Comparison of ENCODE assay signal across 8 cellular contexts in genomic region chr9:67711931-67712330, GRCh38.
DNase-seq lines count a peak whose midpoint lies in the region; ATAC-seq and TF ChIP-seq lines count a peak whose summit lies in the region.
"Not testable (repeated sequence)": the region's sequence is repeated elsewhere in the genome, so short reads cannot be mapped to it uniquely, and the experiment has no call there.

No MANE protein-coding gene starts in this region.

- peak overlapping the region in 1 of 2 donors; percentile 71 for H3K4me3 Mint-ChIP-seq in CD14-positive monocyte
- not testable (repeated sequence) for H3K4me3 Mint-ChIP-seq in activated naive CD4-positive, alpha-beta T cell treated with anti-CD3 and anti-CD28 coated beads for 36 hours

- not testable (repeated sequence) for H3K79me2 ChIP-seq in OCI-LY7 (ENCODE audit: insufficient read depth, low read depth, low read length)

- H3K4me1 ChIP-seq in OCI-LY7 (ENCODE audit: insufficient read depth, low read length, poor library complexity, severe bottlenecking); colonic mucosa; right atrium auricular region; mucosa of descending colon (ENCODE audit: low read depth); testis: not testable (repeated sequence)

- not testable (repeated sequence) for H3K27me3 ChIP-seq in colonic mucosa, right atrium auricular region, testis

- H3K4me1 Mint-ChIP-seq in CD14-positive monocyte; activated naive CD4-positive, alpha-beta T cell treated with anti-CD3 and anti-CD28 coated beads for 36 hours (ENCODE audit: low read depth): not testable (repeated sequence)

- H3K9me3 Mint-ChIP-seq in CD14-positive monocyte; activated naive CD4-positive, alpha-beta T cell treated with anti-CD3 and anti-CD28 coated beads for 36 hours: not testable (repeated sequence)

- H3K36me3 ChIP-seq in OCI-LY7 (ENCODE audit: insufficient read depth, low read length); colonic mucosa; right atrium auricular region; mucosa of descending colon (ENCODE audit: low read depth); testis (ENCODE audit: low read depth, missing control alignments): not testable (repeated sequence)

- not testable (repeated sequence) for H3K4me2 ChIP-seq in OCI-LY7 (ENCODE audit: low read length)

- intact Hi-C loops in CD14-positive monocyte (cut with micrococcal nuclease); OCI-LY7 (cut with micrococcal nuclease; ENCODE audit: unreplicated experiment); activated naive CD4-positive, alpha-beta T cell treated with anti-CD3 and anti-CD28 coated beads for 36 hours (cut with micrococcal nuclease); colonic mucosa (cut with DNase I); mucosa of descending colon (cut with DNase I, micrococcal nuclease); testis (cut with DNase I; ENCODE audit: low total_unique reads): not testable (repeated sequence)

- H3K9me3 ChIP-seq in OCI-LY7 (ENCODE audit: low read length); colonic mucosa; right atrium auricular region; mucosa of descending colon; testis: not testable (repeated sequence)

- not testable (repeated sequence) for H3K4me3 ChIP-seq in OCI-LY7 (ENCODE audit: low read depth, low read length, poor library complexity, severe bottlenecking); colonic mucosa; right atrium auricular region; mucosa of descending colon; testis

- not testable (repeated sequence) for H3K9me2 ChIP-seq in OCI-LY7 (ENCODE audit: insufficient read depth, low read length)

- H3K27me3 Mint-ChIP-seq in CD14-positive monocyte (ENCODE audit: low read depth in 3 of 3); activated naive CD4-positive, alpha-beta T cell treated with anti-CD3 and anti-CD28 coated beads for 36 hours (ENCODE audit: low read depth): not testable (repeated sequence)

- TF ChIP-seq POLR2A in testis (IDR thresholded peaks at IDR 0.05): not testable (repeated sequence)

- not testable (repeated sequence) for H4K20me1 ChIP-seq in OCI-LY7 (ENCODE audit: insufficient read depth, low read length)

- not testable (repeated sequence) for H3K27ac ChIP-seq in OCI-LY7 (ENCODE audit: low read depth, low read length, poor library complexity, severe bottlenecking); colonic mucosa; right atrium auricular region; testis

- ATAC-seq in mucosa of descending colon: not testable (repeated sequence)

- CTCF ChIA-PET in OCI-LY7 (lab: Charles Lee; ENCODE audit: unreplicated experiment); activated naive CD4-positive, alpha-beta T cell treated with anti-CD3 and anti-CD28 coated beads for 36 hours (lab: Charles Lee): not testable (repeated sequence)

- not testable (repeated sequence) for H3K36me3 Mint-ChIP-seq in CD14-positive monocyte; activated naive CD4-positive, alpha-beta T cell treated with anti-CD3 and anti-CD28 coated beads for 36 hours (ENCODE audit: low read depth)

- H2AFZ ChIP-seq in OCI-LY7 (ENCODE audit: low read length): not testable (repeated sequence)

- H3K27ac Mint-ChIP-seq in CD14-positive monocyte; activated naive CD4-positive, alpha-beta T cell treated with anti-CD3 and anti-CD28 coated beads for 36 hours: not testable (repeated sequence)

- 29 to 48% methylated on average over 5 to 7 of the region's 10 CpGs for WGBS in testis, 2 donors

- POLR2A ChIA-PET in OCI-LY7 (lab: Charles Lee): not testable (repeated sequence)

- DNase-seq in CD14-positive monocyte (ENCODE audit: low spot score) (peak; percentile 23), OCI-LY7 (ENCODE audit: low spot score) (peak; percentile 0), colonic mucosa (peak; percentile 32), right atrium auricular region (ENCODE audit: low spot score) (peak; percentile 53), mucosa of descending colon (peak in 2 of 3 donors; percentile 24 to 33), putamen (ENCODE audit: low spot score) (peak; percentile 3), testis (peak; percentile 13)
- DNase-seq in activated naive CD4-positive, alpha-beta T cell treated with anti-CD3 and anti-CD28 coated beads for 36 hours: peak; percentile 2

- TSS peak; percentile 70 for BruUV-seq in OCI-LY7 (replicated peaks; lab: Mats Ljungman, UMichigan)

- TF ChIP-seq CTCF in CD14-positive monocyte (IDR thresholded peaks at IDR 0.05); OCI-LY7 (conservative IDR thresholded peaks at IDR 0.05; ENCODE audit: low read length); colonic mucosa (IDR thresholded peaks at IDR 0.05); right atrium auricular region (IDR thresholded peaks at IDR 0.05); mucosa of descending colon (IDR thresholded peaks at IDR 0.05); testis (IDR thresholded peaks at IDR 0.05): not testable (repeated sequence)

- not testable (repeated sequence) for H3K9ac ChIP-seq in colonic mucosa (ENCODE audit: low read depth in 2 of 2, low read length in 2 of 2)

Comparison
In these comparisons a context has a peak if more than half of its experiments do, and no peak if none do; other contexts are left out.
1. DNase-seq: peak in every context shown above with its lines; median percentile 53 in right atrium auricular region; 32 in colonic mucosa; 28 in mucosa of descending colon; 23 in CD14-positive monocyte; 13 in testis; 3 in putamen; 2 in activated naive CD4-positive, alpha-beta T cell treated with anti-CD3 and anti-CD28 coated beads for 36 hours; 0 in OCI-LY7.